In genomic region chr17:80919331-80920284, GRCh38 we compare ENCODE assay signal across 19 cellular contexts.
A peak's percentile ranks its signal among the peaks of the same experiment; 100 is the strongest.
DNase-seq lines count a peak whose midpoint lies in the region; ATAC-seq, FAIRE-seq and TF ChIP-seq lines count a peak whose summit lies in the region.
"Had no signal": no experiment of that assay in that cellular context is flagged by ENCODE, and none has a peak within 500 bp of the region (broad histone marks: within the 10 kb centered on the region; RNA-seq: fewer than 3 reads in every experiment).

No MANE protein-coding gene starts in this region.

- H3K27ac ChIP-seq in Panc1 (ENCODE audit: low read length) (no peak overlapping the region), liver (ENCODE audit: low read depth in 1 of 2, low read length in 2 of 2) (peak overlapping the region in 1 of 2 donors; percentile 18)
- H3K27ac ChIP-seq in effector memory CD4-positive, alpha-beta T cell (ENCODE audit: insufficient read depth, low read length, poor library complexity, severe bottlenecking) = no peak overlapping the region
- H3K27ac ChIP-seq: prostate gland had no signal

- WGBS in liver = 85% methylated on average over 33 of the region's 33 CpGs

- no peaks in the 10 kb centered on the region for H3K27me3 ChIP-seq in Panc1 (ENCODE audit: control insufficient read depth, insufficient read depth, low read length)
- no peaks in the 10 kb centered on the region for H3K27me3 ChIP-seq in liver (ENCODE audit: control insufficient read depth in 4 of 4, insufficient read depth in 4 of 4, low read length in 3 of 4)
- H3K27me3 ChIP-seq in effector memory CD4-positive, alpha-beta T cell (replicated peaks; ENCODE audit: control insufficient read depth, insufficient read depth, low read length, poor library complexity, severe bottlenecking) = no peaks in the 10 kb centered on the region
- H3K27me3 ChIP-seq: transverse colon had no signal

- 0 out of 2 replicates have a peak, but pooled peaks have one; percentile 5 for ATAC-seq in Panc1
- ATAC-seq: activated CD8-positive, alpha-beta T cell treated with anti-CD3 and anti-CD28 coated beads for 36 hours had no signal

- no peaks in the 10 kb centered on the region for H3K4me1 ChIP-seq in Panc1 (ENCODE audit: control insufficient read depth, insufficient read depth, low read length)
- H3K4me1 ChIP-seq in liver (ENCODE audit: control insufficient read depth in 4 of 4, insufficient read depth in 4 of 4, low read length in 3 of 4) = no peaks in the 10 kb centered on the region
- no peaks in the 10 kb centered on the region for H3K4me1 ChIP-seq in effector memory CD4-positive, alpha-beta T cell (ENCODE audit: control insufficient read depth, insufficient read depth, low read length, poor library complexity, severe bottlenecking)
- H3K4me1 ChIP-seq: prostate gland, transverse colon had no signal

- no peaks in the 10 kb centered on the region for H3K36me3 ChIP-seq in Panc1 (ENCODE audit: control insufficient read depth, insufficient read depth, low read length)
- H3K36me3 ChIP-seq in liver (ENCODE audit: control insufficient read depth in 4 of 4, insufficient read depth in 3 of 4, low read depth in 1 of 4, low read length in 3 of 4) = peaks cover 0 to 22% (median 10%) of the 10 kb centered on the region in 4 donors
- H3K36me3 ChIP-seq in effector memory CD4-positive, alpha-beta T cell (ENCODE audit: control insufficient read depth, insufficient read depth, low read length) = peaks cover 39% of the 10 kb centered on the region
- H3K36me3 ChIP-seq: prostate gland, transverse colon had no signal

- POLR2A ChIA-PET in Panc1 (lab: Charles Lee) = interaction anchor here (0.6 kb wide), 1 partner anchor 584 kb away, joined by 11 read pairs; no protein-coding TSS in a partner anchor

- intact Hi-C loops in Panc1 (cut with micrococcal nuclease; ENCODE audit: unreplicated experiment) = no loop called here

- H3K9ac ChIP-seq in liver (ENCODE audit: low read depth in 1 of 2, low read length in 2 of 2) = no peak overlapping the region

- BruUV-seq in Panc1 (replicated peaks; lab: Mats Ljungman, UMichigan) = no TSS peak

- DNase-seq in Panc1 (ENCODE audit: low read depth, low spot score) (no peak), choroid plexus epithelial cell (ENCODE audit: low read depth) (peak; percentile 18), skeletal muscle cell (ENCODE audit: low read depth) (peak; percentile 19), frontal cortex (ENCODE audit: low spot score in 2 of 2) (no peak), GM10266 (ENCODE audit: extremely low spot score) (no peak), AG08395 (ENCODE audit: low spot score) (no peak)
- no peak for DNase-seq in effector memory CD4-positive, alpha-beta T cell
- DNase-seq: activated CD8-positive, alpha-beta T cell treated with anti-CD3 and anti-CD28 coated beads for 36 hours; DMS 273 treated with DMSO at 0.1 percent for 48 hours; effector CD8-positive, alpha-beta T cell; immature natural killer cell; NCI-H1436; NCI-H226; stimulated activated CD4-positive, alpha-beta T cell treated with anti-CD3 and anti-CD28 coated beads, Interleukin-2, amount 100 ng/mL, for 48 hours; stimulated activated CD8-positive, alpha-beta memory T cell treated with anti-CD3 and anti-CD28 coated beads, Interleukin-4, amount 100 ng/mL, for 48 hours; transverse colon had no signal

- TF ChIP-seq CTCF in Panc1 (IDR thresholded peaks at IDR 0.05) = no peak
- TF ChIP-seq CTCF in choroid plexus epithelial cell (conservative IDR thresholded peaks at IDR 0.05; ENCODE audit: low read depth, low read length) = no peak
- no peak for TF ChIP-seq CTCF in liver (IDR thresholded peaks at IDR 0.05; ENCODE audit: low read depth, low read length, missing input control)
- no peak for TF ChIP-seq CTCF in GM10266 (IDR thresholded peaks at IDR 0.05; ENCODE audit: control insufficient read depth, insufficient read depth, low read depth, missing control alignments)

- in situ Hi-C loops in Panc1 (cut with HindIII; ENCODE audit: low pct_unique_long_range_greater_than_20kb, low sequenced_read_pairs) = no loop called here

- H3K9me3 ChIP-seq in Panc1 (ENCODE audit: control insufficient read depth, insufficient read depth, low read depth, low read length) = no peaks in the 10 kb centered on the region
- no peaks in the 10 kb centered on the region for H3K9me3 ChIP-seq in liver (ENCODE audit: control insufficient read depth in 4 of 4, low read length in 3 of 4)
- H3K9me3 ChIP-seq in effector memory CD4-positive, alpha-beta T cell (ENCODE audit: control insufficient read depth, low read length) = no peaks in the 10 kb centered on the region
- H3K9me3 ChIP-seq: prostate gland, transverse colon had no signal

- no peak for FAIRE-seq in frontal cortex (lab: Jason Lieb, UNC)
- FAIRE-seq: GM18507 had no signal

- no peak for TF ChIP-seq RAD21 in liver (IDR thresholded peaks at IDR 0.05)

- CTCF ChIA-PET in Panc1 (lab: Charles Lee) = interaction anchor here (0.6 kb wide), 1 partner anchor 10 kb away, joined by 3 read pairs; no protein-coding TSS in a partner anchor

- H3K4me3 ChIP-seq in Panc1 (ENCODE audit: low read depth in 2 of 2, low read length in 2 of 2) (no peak overlapping the region), choroid plexus epithelial cell (ENCODE audit: low read depth, low read length) (no peak overlapping the region), liver (ENCODE audit: low read depth in 1 of 3, low read length in 3 of 3) (no peak overlapping the region), skeletal muscle cell (ENCODE audit: low read depth, low read length) (no peak overlapping the region)
- H3K4me3 ChIP-seq in effector memory CD4-positive, alpha-beta T cell (ENCODE audit: insufficient read depth, low read depth, low read length, poor library complexity, severe bottlenecking) = no peak overlapping the region
- H3K4me3 ChIP-seq: prostate gland, transverse colon had no signal

TF ChIP-seq in liver, 16 proteins besides CTCF, POLR2A, EP300 and RAD21:
- peak; percentile 29 for TF ChIP-seq SP1 (IDR thresholded peaks at IDR 0.05)
- TF ChIP-seq HNF4G (IDR thresholded peaks at IDR 0.05) = no peak
- TF ChIP-seq NR2F2 (IDR thresholded peaks at IDR 0.05) = peak; percentile 53
- TF ChIP-seq EGR1 (IDR thresholded peaks at IDR 0.05; ENCODE audit: low read depth in 2 of 2) = no peak
- no peak for TF ChIP-seq MAX (IDR thresholded peaks at IDR 0.05)
- no peak for TF ChIP-seq RXRA (IDR thresholded peaks at IDR 0.05)
- no peak for TF ChIP-seq YY1 (IDR thresholded peaks at IDR 0.05)

Comparison
In these comparisons a context has a peak if more than half of its experiments do, and no peak if none do; other contexts are left out.
1. DNase-seq: peak in choroid plexus epithelial cell (single experiment) and skeletal muscle cell (single experiment); none in Panc1 (single experiment), effector memory CD4-positive, alpha-beta T cell (0 of 3), frontal cortex (0 of 2), GM10266 (single experiment) and AG08395 (single experiment).